Comparison of ENCODE assay signal across 27 cellular contexts in genomic region chr3:25119682-25120081, GRCh38.
"Had no signal": no experiment of that assay in that cellular context is flagged by ENCODE, and none has a peak within 500 bp of the region (broad histone marks: within the 10 kb centered on the region; RNA-seq: fewer than 3 reads in every experiment).

No MANE protein-coding gene starts in this region.

- H3K4me3 ChIP-seq: stomach, suprapubic skin, testis, thoracic aorta, thyroid gland, tibial artery, tibial nerve, transverse colon, upper lobe of left lung, upper lobe of right lung, vagina had no signal

- H3K4me3 Mint-ChIP-seq: stimulated activated effector memory CD8-positive, alpha-beta T cell treated with anti-CD3 and anti-CD28 coated beads, Interleukin-12 subunit alpha, Interleukin-12 subunit beta, amount 100 ng/mL, for 72 hours; stimulated activated memory B cell treated with anti-CD40 and anti-IgM and Interleukin-4, amounts not matched to agents 10 μg/mL and 1 μg/mL and 100 μg/mL, for 72 hours; stimulated activated naive B cell treated with anti-CD40 and anti-IgM and Interleukin-4, amounts not matched to agents 10 μg/mL and 1 μg/mL and 100 μg/mL, for 72 hours; stimulated activated naive CD8-positive, alpha-beta T cell treated with anti-CD3 and anti-CD28 coated beads, Interleukin-15, amount 100 ng/mL, for 72 hours; stimulated activated naive CD8-positive, alpha-beta T cell treated with anti-CD3 and anti-CD28 coated beads, Interleukin-15, Interleukin-2, amounts not matched to agents 100 ng/mL and 50 ng/mL, for 24 hours; type B pancreatic cell had no signal

- DNase-seq: stimulated activated CD4-positive, alpha-beta T cell treated with anti-CD3 and anti-CD28 coated beads, Interleukin-2, amount 100 ng/mL, for 48 hours; stimulated activated CD4-positive, alpha-beta T cell treated with anti-CD3 and anti-CD28 coated beads, Interleukin-4, amount 100 ng/mL, for 1 hour; stimulated activated CD4-positive, alpha-beta T cell treated with anti-CD3 and anti-CD28 coated beads, Interleukin-4, amount 100 ng/mL, for 24 hours; stimulated activated CD4-positive, alpha-beta T cell treated with anti-CD3 and anti-CD28 coated beads, Interleukin-4, amount 100 ng/mL, for 4 hours; stimulated activated CD8-positive, alpha-beta memory T cell treated with anti-CD3 and anti-CD28 coated beads, Interleukin-4, amount 100 ng/mL, for 48 hours; stimulated activated naive B cell treated with anti-CD40 and anti-IgM and Interleukin-4, amounts not matched to agents 10 μg/mL and 1 μg/mL and 100 μg/mL, for 72 hours; stimulated activated naive CD4-positive, alpha-beta T cell; stimulated activated naive CD4-positive, alpha-beta T cell treated with Interleukin-2 at 50 U/mL for 16 hours; stimulated activated naive CD8-positive, alpha-beta T cell treated with anti-CD3 and anti-CD28 coated beads, Interleukin-15, amount 100 ng/mL, for 72 hours; stimulated activated naive CD8-positive, alpha-beta T cell treated with anti-CD3 and anti-CD28 coated beads, Interleukin-15, Interleukin-2, amounts not matched to agents 100 U/mL and 50 U/mL, for 24 hours; stomach; substantia nigra; testis; thyroid gland; tibial artery; transverse colon; trophoblast cell; upper lobe of left lung; upper lobe of right lung had no signal

- H3K27me3 ChIP-seq: stomach, suprapubic skin, testis, thyroid gland, tibial artery, tibial nerve, transverse colon, upper lobe of left lung, upper lobe of right lung, vagina had no signal

- H3K4me1 ChIP-seq: suprapubic skin, testis, thyroid gland, tibial artery, tibial nerve, upper lobe of left lung, upper lobe of right lung, vagina had no signal

- H3K36me3 Mint-ChIP-seq: stimulated activated effector memory CD8-positive, alpha-beta T cell treated with anti-CD3 and anti-CD28 coated beads, Interleukin-12 subunit alpha, Interleukin-12 subunit beta, amount 100 ng/mL, for 72 hours; stimulated activated memory B cell treated with anti-CD40 and anti-IgM and Interleukin-4, amounts not matched to agents 10 μg/mL and 1 μg/mL and 100 μg/mL, for 72 hours; stimulated activated naive B cell treated with anti-CD40 and anti-IgM and Interleukin-4, amounts not matched to agents 10 μg/mL and 1 μg/mL and 100 μg/mL, for 72 hours had no signal

- ATAC-seq: stimulated activated effector memory CD8-positive, alpha-beta T cell treated with anti-CD3 and anti-CD28 coated beads, Interleukin-12 subunit alpha, Interleukin-12 subunit beta, amount 100 ng/mL, for 72 hours; stimulated activated memory B cell treated with anti-CD40 and anti-IgM and Interleukin-4, amounts not matched to agents 10 μg/mL and 1 μg/mL and 100 μg/mL, for 72 hours; stimulated activated naive B cell treated with anti-CD40 and anti-IgM and Interleukin-4, amounts not matched to agents 10 μg/mL and 1 μg/mL and 100 μg/mL, for 72 hours; stimulated activated naive CD8-positive, alpha-beta T cell treated with anti-CD3 and anti-CD28 coated beads, Interleukin-15, amount 100 ng/mL, for 72 hours; stimulated activated naive CD8-positive, alpha-beta T cell treated with anti-CD3 and anti-CD28 coated beads, Interleukin-15, Interleukin-2, amounts not matched to agents 100 U/mL and 50 U/mL, for 24 hours; upper lobe of right lung had no signal

- H3K36me3 ChIP-seq: stomach, suprapubic skin, thoracic aorta, thyroid gland, tibial artery, tibial nerve, transverse colon, upper lobe of left lung, upper lobe of right lung, vagina had no signal

- H3K27ac Mint-ChIP-seq: stimulated activated effector memory CD8-positive, alpha-beta T cell treated with anti-CD3 and anti-CD28 coated beads, Interleukin-12 subunit alpha, Interleukin-12 subunit beta, amount 100 ng/mL, for 72 hours; stimulated activated memory B cell treated with anti-CD40 and anti-IgM and Interleukin-4, amounts not matched to agents 10 μg/mL and 1 μg/mL and 100 μg/mL, for 72 hours; stimulated activated naive B cell treated with anti-CD40 and anti-IgM and Interleukin-4, amounts not matched to agents 10 μg/mL and 1 μg/mL and 100 μg/mL, for 72 hours; stimulated activated naive CD8-positive, alpha-beta T cell treated with anti-CD3 and anti-CD28 coated beads, Interleukin-15, amount 100 ng/mL, for 72 hours; stimulated activated naive CD8-positive, alpha-beta T cell treated with anti-CD3 and anti-CD28 coated beads, Interleukin-15, Interleukin-2, amounts not matched to agents 100 ng/mL and 50 ng/mL, for 24 hours; type B pancreatic cell had no signal

- H3K9me3 ChIP-seq: stomach, suprapubic skin, testis, thoracic aorta, thyroid gland, tibial artery, tibial nerve, transverse colon, upper lobe of left lung, upper lobe of right lung, vagina had no signal

- H3K27me3 Mint-ChIP-seq: stimulated activated memory B cell treated with anti-CD40 and anti-IgM and Interleukin-4, amounts not matched to agents 10 μg/mL and 1 μg/mL and 100 μg/mL, for 72 hours; stimulated activated naive B cell treated with anti-CD40 and anti-IgM and Interleukin-4, amounts not matched to agents 10 μg/mL and 1 μg/mL and 100 μg/mL, for 72 hours; stimulated activated naive CD8-positive, alpha-beta T cell treated with anti-CD3 and anti-CD28 coated beads, Interleukin-15, amount 100 ng/mL, for 72 hours; stimulated activated naive CD8-positive, alpha-beta T cell treated with anti-CD3 and anti-CD28 coated beads, Interleukin-15, Interleukin-2, amounts not matched to agents 100 ng/mL and 50 ng/mL, for 24 hours had no signal

- H3K27ac ChIP-seq: stomach, suprapubic skin, testis, thoracic aorta, thyroid gland, tibial artery, tibial nerve, upper lobe of left lung, upper lobe of right lung, vagina had no signal

- H3K4me1 Mint-ChIP-seq: stimulated activated effector memory CD8-positive, alpha-beta T cell treated with anti-CD3 and anti-CD28 coated beads, Interleukin-12 subunit alpha, Interleukin-12 subunit beta, amount 100 ng/mL, for 72 hours; stimulated activated memory B cell treated with anti-CD40 and anti-IgM and Interleukin-4, amounts not matched to agents 10 μg/mL and 1 μg/mL and 100 μg/mL, for 72 hours; stimulated activated naive B cell treated with anti-CD40 and anti-IgM and Interleukin-4, amounts not matched to agents 10 μg/mL and 1 μg/mL and 100 μg/mL, for 72 hours; stimulated activated naive CD8-positive, alpha-beta T cell treated with anti-CD3 and anti-CD28 coated beads, Interleukin-15, amount 100 ng/mL, for 72 hours had no signal
